Comparison of ENCODE assay signal across 11 cellular contexts in genomic region chr16:70527315-70527996, GRCh38. TPM values are rescaled to one million over a fixed set of nuclear protein-coding genes. Genes with fewer than 3 reads are reported as not detected.
DNase-seq lines count a peak whose midpoint lies in the region; ATAC-seq and TF ChIP-seq lines count a peak whose summit lies in the region.
"Had no signal": no experiment of that assay in that cellular context is flagged by ENCODE, and none has a peak within 500 bp of the region (broad histone marks: within the 10 kb centered on the region; RNA-seq: fewer than 3 reads in every experiment).

No MANE protein-coding gene starts in this region.

- peak overlapping the region; percentile 72 for H3K27ac Mint-ChIP-seq in activated T-helper 1 cell treated with anti-CD3 and anti-CD28 coated beads, Interleukin-12 subunit alpha, Interleukin-12 subunit beta, Interleukin-2, Interleukin-4 antibody, amounts not matched to agents 30 ng/mL and 10 ng/mL and 1 ng/mL, durations not matched to agents 14 hours and 24 hours and 36 hours
- H3K27ac Mint-ChIP-seq in mesothelial cell of epicardium = no peak overlapping the region

- peak overlapping the region; percentile 74 to 97 (median 94) for H3K4me2 ChIP-seq in BLaER1 treated with 17β-estradiol and CSF1 and Interleukin-3, amounts not matched to agents 10 nM and 100 nM

- H3K4me1 ChIP-seq in BLaER1 treated with 17β-estradiol and CSF1 and Interleukin-3, amounts not matched to agents 10 nM and 100 nM = peaks cover 36 to 46% (median 44%) of the 10 kb centered on the region in 10 experiments
- peaks cover 8% of the 10 kb centered on the region for H3K4me1 ChIP-seq in HEK293 (ENCODE audit: control insufficient read depth, insufficient read depth, low read length)
- H3K4me1 ChIP-seq in tibial nerve = peaks cover 0 to 62% (median 21%) of the 10 kb centered on the region in 4 donors

- peaks cover 71 to 78% (median 77%) of the 10 kb centered on the region in 11 experiments; a peak in 21 of 22 replicates for H4K20me1 ChIP-seq in BLaER1 treated with 17β-estradiol and CSF1 and Interleukin-3, amounts not matched to agents 10 nM and 100 nM

- TF ChIP-seq EP300 in tibial nerve (IDR thresholded peaks at IDR 0.05) = no peak

- intact Hi-C loops in activated T-helper 1 cell treated with anti-CD3 and anti-CD28 coated beads, Interleukin-12 subunit alpha, Interleukin-12 subunit beta, Interleukin-2, Interleukin-4 antibody, amounts not matched to agents 30 ng/mL and 10 ng/mL and 1 ng/mL, durations not matched to agents 14 hours and 24 hours and 36 hours (cut with micrococcal nuclease) = loop anchor here (10.0 kb wide), 1 partner anchor 1193 kb away; the partner anchor contains the start of genes COG8, NIP7 and PDF

- POLR2A ChIA-PET in HEK293 (lab: Yijun Ruan, JAX) = interaction anchor here (0.7 kb wide), 1 partner anchor 131 kb away, joined by 3 read pairs; no protein-coding TSS in a partner anchor

- H3K27me3 Mint-ChIP-seq in activated T-helper 1 cell treated with anti-CD3 and anti-CD28 coated beads, Interleukin-12 subunit alpha, Interleukin-12 subunit beta, Interleukin-2, Interleukin-4 antibody, amounts not matched to agents 30 ng/mL and 10 ng/mL and 1 ng/mL, durations not matched to agents 14 hours and 24 hours and 36 hours (ENCODE audit: insufficient read depth) = no peaks in the 10 kb centered on the region
- H3K27me3 Mint-ChIP-seq in mesothelial cell of epicardium (ENCODE audit: low read depth) = no peaks in the 10 kb centered on the region

- DNase-seq in activated T-helper 1 cell treated with anti-CD3 and anti-CD28 coated beads, Interleukin-12 subunit alpha, Interleukin-12 subunit beta, Interleukin-2, Interleukin-4 antibody, amounts not matched to agents 30 ng/mL and 10 ng/mL and 1 ng/mL, durations not matched to agents 14 hours and 24 hours and 36 hours (ENCODE audit: low spot score) = no peak
- DNase-seq in mesothelial cell of epicardium (ENCODE audit: low spot score in 2 of 2, unreplicated experiment in 2 of 2) (no peak), foreskin melanocyte (no peak), tibial nerve (ENCODE audit: low spot score in 2 of 2) (no peak)
- DNase-seq: left lung, NCI-H1930, T-helper 9 cell had no signal

- H3K9ac ChIP-seq in BLaER1 treated with 17β-estradiol and CSF1 and Interleukin-3, amounts not matched to agents 10 nM and 100 nM = peak overlapping the region; percentile 16 to 98 (median 59); a peak in 19 of 22 replicates

- WGBS in tibial nerve, 2 donors = 65 to 73% methylated on average over 8 of the region's 8 CpGs

- H3K4me1 Mint-ChIP-seq in activated T-helper 1 cell treated with anti-CD3 and anti-CD28 coated beads, Interleukin-12 subunit alpha, Interleukin-12 subunit beta, Interleukin-2, Interleukin-4 antibody, amounts not matched to agents 30 ng/mL and 10 ng/mL and 1 ng/mL, durations not matched to agents 14 hours and 24 hours and 36 hours (ENCODE audit: low read depth) = peaks cover 46% of the 10 kb centered on the region
- peaks cover 41% of the 10 kb centered on the region for H3K4me1 Mint-ChIP-seq in mesothelial cell of epicardium

- H3K27ac ChIP-seq in BLaER1 treated with 17β-estradiol and CSF1 and Interleukin-3, amounts not matched to agents 10 nM and 100 nM = 0 out of 22 replicates have a peak overlapping the region, but pooled peaks of 2 of the 11 experiments have one; percentile 2 to 18
- H3K27ac ChIP-seq in HEK293 (ENCODE audit: extremely low read depth, low read depth, low read length) = no peak overlapping the region
- no peak overlapping the region for H3K27ac ChIP-seq in tibial nerve
- H3K27ac ChIP-seq: left lung had no signal

- no peaks in the 10 kb centered on the region for H3K9me3 ChIP-seq in BLaER1 treated with 17β-estradiol and CSF1 and Interleukin-3, amounts not matched to agents 10 nM and 100 nM (replicated peaks in 1 of 11)
- H3K9me3 ChIP-seq in HEK293 (ENCODE audit: control insufficient read depth, insufficient read depth, low read depth, low read length) (no peaks in the 10 kb centered on the region), tibial nerve (no peaks in the 10 kb centered on the region)
- H3K9me3 ChIP-seq: left lung had no signal

- CTCF ChIA-PET in HEK293 (lab: Yijun Ruan, JAX) = interaction anchor here (0.7 to 1.5 kb wide), 2 partner anchors 30 to 732 kb away, joined by 3 to 8 read pairs; no protein-coding TSS in a partner anchor

- H3K36me3 Mint-ChIP-seq in activated T-helper 1 cell treated with anti-CD3 and anti-CD28 coated beads, Interleukin-12 subunit alpha, Interleukin-12 subunit beta, Interleukin-2, Interleukin-4 antibody, amounts not matched to agents 30 ng/mL and 10 ng/mL and 1 ng/mL, durations not matched to agents 14 hours and 24 hours and 36 hours (ENCODE audit: low read depth) = peaks cover 56% of the 10 kb centered on the region
- peaks cover 28% of the 10 kb centered on the region for H3K36me3 Mint-ChIP-seq in mesothelial cell of epicardium

- ATAC-seq in HG02610 (IDR thresholded peaks at IDR 0.05; ENCODE audit: unreplicated experiment) (no peak), GM21717 (IDR thresholded peaks at IDR 0.05; ENCODE audit: unreplicated experiment) (no peak)
- ATAC-seq: left lung had no signal

- no peak for TF ChIP-seq POLR2A in tibial nerve (IDR thresholded peaks at IDR 0.05)

- peak overlapping the region in 9 of 10 experiments; percentile 18 to 88 (median 80); a peak in 12 of 20 replicates for H3K4me3 ChIP-seq in BLaER1 treated with 17β-estradiol and CSF1 and Interleukin-3, amounts not matched to agents 10 nM and 100 nM
- H3K4me3 ChIP-seq in HEK293 (ENCODE audit: low read depth, low read length) (no peak overlapping the region), tibial nerve (no peak overlapping the region)
- H3K4me3 ChIP-seq: left lung had no signal

- H3K9me3 Mint-ChIP-seq in activated T-helper 1 cell treated with anti-CD3 and anti-CD28 coated beads, Interleukin-12 subunit alpha, Interleukin-12 subunit beta, Interleukin-2, Interleukin-4 antibody, amounts not matched to agents 30 ng/mL and 10 ng/mL and 1 ng/mL, durations not matched to agents 14 hours and 24 hours and 36 hours = no peaks in the 10 kb centered on the region
- H3K9me3 Mint-ChIP-seq in mesothelial cell of epicardium = no peaks in the 10 kb centered on the region

- TF ChIP-seq CTCF in HEK293 (tag by site-specific recombination; IDR thresholded peaks at IDR 0.05) (no peak), mesothelial cell of epicardium (IDR thresholded peaks at IDR 0.05; ENCODE audit: unreplicated experiment) (no peak), tibial nerve (IDR thresholded peaks at IDR 0.05) (no peak)

- peak overlapping the region; percentile 86 for H3K4me3 Mint-ChIP-seq in activated T-helper 1 cell treated with anti-CD3 and anti-CD28 coated beads, Interleukin-12 subunit alpha, Interleukin-12 subunit beta, Interleukin-2, Interleukin-4 antibody, amounts not matched to agents 30 ng/mL and 10 ng/mL and 1 ng/mL, durations not matched to agents 14 hours and 24 hours and 36 hours
- H3K4me3 Mint-ChIP-seq in mesothelial cell of epicardium = peak overlapping the region; percentile 53

- peaks cover 63 to 77% (median 71%) of the 10 kb centered on the region in 11 experiments for H3K36me3 ChIP-seq in BLaER1 treated with 17β-estradiol and CSF1 and Interleukin-3, amounts not matched to agents 10 nM and 100 nM
- peaks cover 36 to 70% of the 10 kb centered on the region in 2 experiments for H3K36me3 ChIP-seq in HEK293 (ENCODE audit: control insufficient read depth in 2 of 2, insufficient read depth in 1 of 2, low read length in 2 of 2)
- H3K36me3 ChIP-seq in tibial nerve = peaks cover 6 to 61% (median 13%) of the 10 kb centered on the region in 3 donors

- no peaks in the 10 kb centered on the region for H3K27me3 ChIP-seq in BLaER1 treated with 17β-estradiol and CSF1 and Interleukin-3, amounts not matched to agents 10 nM and 100 nM
- H3K27me3 ChIP-seq in tibial nerve = no peaks in the 10 kb centered on the region
- H3K27me3 ChIP-seq: left lung had no signal

TF ChIP-seq in HEK293, 187 proteins besides CTCF, POLR2A, EP300 and RAD21 (continues in another document):
- TF ChIP-seq ZNF707 (tag by site-specific recombination; IDR thresholded peaks at IDR 0.05) (no peak), PRDM1 (tag by site-specific recombination; IDR thresholded peaks at IDR 0.05) (0 out of 2 replicates have a peak, but pooled peaks have one; percentile 7), ZBTB10 (tag by site-specific recombination; IDR thresholded peaks at IDR 0.05) (no peak)

RNA-seq across cellular contexts. Expression of gene SF3B3, which starts 3.8 kb away (rescaled TPM):
- 532 and 545 TPM in 2 replicates for total RNA-seq in activated T-helper 1 cell treated with anti-CD3 and anti-CD28 coated beads, Interleukin-12 subunit alpha, Interleukin-12 subunit beta, Interleukin-2, Interleukin-4 antibody, amounts not matched to agents 30 ng/mL and 10 ng/mL and 1 ng/mL, durations not matched to agents 14 hours and 24 hours and 36 hours
- 345 to 384 TPM (median 351 TPM) in 3 replicates for total RNA-seq in mesothelial cell of epicardium
- 100 to 1,000 TPM; 103 to 132 (median 119) TPM for total RNA-seq in tibial nerve

RNA-seq across cellular contexts. Expression of gene COG4, which starts 4.1 kb away (rescaled TPM):
- 42.5 and 44.1 TPM in 2 replicates for total RNA-seq in activated T-helper 1 cell treated with anti-CD3 and anti-CD28 coated beads, Interleukin-12 subunit alpha, Interleukin-12 subunit beta, Interleukin-2, Interleukin-4 antibody, amounts not matched to agents 30 ng/mL and 10 ng/mL and 1 ng/mL, durations not matched to agents 14 hours and 24 hours and 36 hours
- total RNA-seq in mesothelial cell of epicardium = 61.9 to 66.7 TPM (median 62.6 TPM) in 3 replicates
- 100 to 1,000 TPM in 1 of 4 donors, 10 to 100 TPM in 3; 41.1 to 109 (median 47.1) TPM for total RNA-seq in tibial nerve

Comparison
In these comparisons a context has a peak if more than half of its experiments do, and no peak if none do; other contexts are left out.
1. H3K4me3 ChIP-seq: peak in BLaER1 treated with 17β-estradiol and CSF1 and Interleukin-3, amounts not matched to agents 10 nM and 100 nM (9 of 10); none in HEK293 (single experiment) and tibial nerve (0 of 4).